21 cellular contexts compared by ENCODE assay signal in the genomic region with DNA sequence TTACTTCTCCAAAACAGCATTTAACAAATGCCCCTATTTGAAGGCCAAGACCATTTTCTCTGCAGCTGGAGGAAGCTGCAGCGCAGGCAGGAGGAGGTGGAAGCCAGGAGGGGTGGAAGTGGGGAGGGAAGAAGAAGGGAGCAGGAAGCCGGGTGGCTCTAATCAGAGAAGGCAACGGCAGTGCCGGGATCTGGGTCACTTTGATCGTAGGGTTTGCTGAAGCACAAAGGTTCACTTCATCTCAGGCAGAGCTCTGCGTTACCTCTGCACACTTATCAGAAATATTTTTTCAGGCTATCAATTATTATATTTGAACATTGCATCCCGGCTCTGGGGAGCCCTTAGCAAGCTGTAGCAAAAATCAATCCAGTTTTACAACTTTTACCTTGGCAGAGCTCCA.
A peak's percentile ranks its signal among the peaks of the same experiment; 100 is the strongest.
DNase-seq lines count a peak whose midpoint lies in the region; ATAC-seq, FAIRE-seq and TF ChIP-seq lines count a peak whose summit lies in the region.
"Had no signal": no experiment of that assay in that cellular context is flagged by ENCODE, and none has a peak within 500 bp of the region (broad histone marks: within the 10 kb centered on the region; RNA-seq: fewer than 3 reads in every experiment).

No MANE protein-coding gene starts in this region.

- H3K4me3 Mint-ChIP-seq in activated T-cell treated with anti-CD3 and anti-CD28 coated beads, Interleukin-2, amount 50 U/mL, for 72 hours: no peak overlapping the region
- H3K4me3 Mint-ChIP-seq: T-cell had no signal

- no peaks in the 10 kb centered on the region for H3K36me3 Mint-ChIP-seq in activated T-cell treated with anti-CD3 and anti-CD28 coated beads, Interleukin-2, amount 50 U/mL, for 72 hours (ENCODE audit: insufficient read depth in 2 of 2)
- H3K36me3 Mint-ChIP-seq: T-cell had no signal

- no peak for FAIRE-seq in pancreas (lab: Jason Lieb, UNC)
- FAIRE-seq: GM12891 had no signal

- intact Hi-C loops in pancreas (cut with DNase I): no loop called here

- no peaks in the 10 kb centered on the region for H4K20me1 ChIP-seq in BLaER1 treated with 17β-estradiol and CSF1 and Interleukin-3, amounts not matched to agents 10 nM and 100 nM

- H3K4me2 ChIP-seq in BLaER1 treated with 17β-estradiol and CSF1 and Interleukin-3, amounts not matched to agents 10 nM and 100 nM: peak overlapping the region in 9 of 11 experiments; percentile 23 to 62 (median 48); a peak in 17 of 22 replicates

- 8 to 9% methylated on average over 7 of the region's 7 CpGs for WGBS in pancreas, 2 donors

- no peak overlapping the region for H3K27ac ChIP-seq in BLaER1 treated with 17β-estradiol and CSF1 and Interleukin-3, amounts not matched to agents 10 nM and 100 nM
- H3K27ac ChIP-seq in VCaP (peak overlapping the region; percentile 30; the same call in 1 of the 2 replicates), pancreas (no peak overlapping the region)
- H3K27ac ChIP-seq: HL-60 had no signal

- no peaks in the 10 kb centered on the region for H3K36me3 ChIP-seq in BLaER1 treated with 17β-estradiol and CSF1 and Interleukin-3, amounts not matched to agents 10 nM and 100 nM
- H3K36me3 ChIP-seq in pancreas: no peaks in the 10 kb centered on the region

- no peak overlapping the region for H3K9ac ChIP-seq in BLaER1 treated with 17β-estradiol and CSF1 and Interleukin-3, amounts not matched to agents 10 nM and 100 nM

- no peaks in the 10 kb centered on the region for H3K27me3 ChIP-seq in BLaER1 treated with 17β-estradiol and CSF1 and Interleukin-3, amounts not matched to agents 10 nM and 100 nM
- no peaks in the 10 kb centered on the region for H3K27me3 ChIP-seq in pancreas

- DNase-seq in HT-29 (ENCODE audit: low spot score) (peak; percentile 8), pancreas (peak in 2 of 6 donors; percentile 13 to 15)
- no peak for DNase-seq in activated CD4-positive, CD25-positive, alpha-beta regulatory T cell treated with anti-CD3 and anti-CD28 coated beads, Interleukin-2, amount 50 U/mL, for 72 hours
- DNase-seq in activated T-cell treated with anti-CD3 and anti-CD28 coated beads, Interleukin-2, amount 50 U/mL, for 72 hours: no peak
- DNase-seq in central memory CD4-positive, alpha-beta T cell: no peak
- DNase-seq: Calu3, DMS79 treated with DMSO at 0.1 percent for 48 hours, GF-D8, NCI-H1092 treated with DMSO at 0.1 percent for 48 hours, NCI-H1694, NCI-H2081, NCI-H2171, NCI-H345, NCI-H524 treated with DMSO at 0.1 percent for 48 hours, RPMI8226, SHP77, T-cell had no signal

- H3K9me3 ChIP-seq in BLaER1 treated with 17β-estradiol and CSF1 and Interleukin-3, amounts not matched to agents 10 nM and 100 nM (replicated peaks in 1 of 11): peaks cover 0 to 16% (median 0%) of the 10 kb centered on the region in 11 experiments; a peak in 6 of 22 replicates
- no peaks in the 10 kb centered on the region for H3K9me3 ChIP-seq in pancreas

- no peaks in the 10 kb centered on the region for H3K27me3 Mint-ChIP-seq in activated T-cell treated with anti-CD3 and anti-CD28 coated beads, Interleukin-2, amount 50 U/mL, for 72 hours (ENCODE audit: low read depth)
- H3K27me3 Mint-ChIP-seq: T-cell had no signal

- H3K4me3 ChIP-seq in BLaER1 treated with 17β-estradiol and CSF1 and Interleukin-3, amounts not matched to agents 10 nM and 100 nM: no peak overlapping the region
- no peak overlapping the region for H3K4me3 ChIP-seq in pancreas

- no peaks in the 10 kb centered on the region for H3K9me3 Mint-ChIP-seq in activated T-cell treated with anti-CD3 and anti-CD28 coated beads, Interleukin-2, amount 50 U/mL, for 72 hours

- H3K4me1 ChIP-seq in BLaER1 treated with 17β-estradiol and CSF1 and Interleukin-3, amounts not matched to agents 10 nM and 100 nM: peaks cover 0 to 27% (median 24%) of the 10 kb centered on the region in 10 experiments; a peak in 18 of 20 replicates
- H3K4me1 ChIP-seq in pancreas: peaks cover 0 to 6% (median 0%) of the 10 kb centered on the region in 3 donors

- peak in 3 of 4 donors; percentile 22 to 78 (median 73) for ATAC-seq in pancreas
- no peak for ATAC-seq in activated T-cell treated with anti-CD3 and anti-CD28 coated beads, Interleukin-2, amount 50 U/mL, for 72 hours (replicated peaks in 1 of 2)
- ATAC-seq: T-cell had no signal

- TF ChIP-seq CTCF in VCaP (conservative IDR thresholded peaks at IDR 0.05): no peak
- TF ChIP-seq CTCF in pancreas (IDR thresholded peaks at IDR 0.05): no peak

- no peak overlapping the region for H3K27ac Mint-ChIP-seq in activated T-cell treated with anti-CD3 and anti-CD28 coated beads, Interleukin-2, amount 50 U/mL, for 72 hours
- H3K27ac Mint-ChIP-seq: T-cell had no signal

- H3K4me1 Mint-ChIP-seq in activated T-cell treated with anti-CD3 and anti-CD28 coated beads, Interleukin-2, amount 50 U/mL, for 72 hours (ENCODE audit: low read depth): no peaks in the 10 kb centered on the region

Comparison
In these comparisons a context has a peak if more than half of its experiments do, and no peak if none do; other contexts are left out.
1. ATAC-seq: peak in pancreas (3 of 4); none in activated T-cell treated with anti-CD3 and anti-CD28 coated beads, Interleukin-2, amount 50 U/mL, for 72 hours (0 of 2).